Comparison of ENCODE assay signal across 8 cellular contexts in genomic region chr9:133782157-133783130, GRCh38. TPM values are rescaled to one million over a fixed set of nuclear protein-coding genes. Genes with fewer than 3 reads are reported as not detected.
DNase-seq lines count a peak whose midpoint lies in the region; ATAC-seq and TF ChIP-seq lines count a peak whose summit lies in the region.

No MANE protein-coding gene starts in this region.

- no peaks in the 10 kb centered on the region for H3K9me3 Mint-ChIP-seq in activated T-helper 17 cell treated with anti-CD3 and anti-CD28 coated beads, Interleukin-2, amount 50 U/mL, for 72 hours
- no peaks in the 10 kb centered on the region for H3K9me3 Mint-ChIP-seq in osteocyte (ENCODE audit: unreplicated experiment)

- no peaks in the 10 kb centered on the region for H3K79me2 ChIP-seq in HCT116 (ENCODE audit: insufficient read depth, low read length)

- H3K4me2 ChIP-seq in BLaER1 (peak overlapping the region; percentile 44; the same call in 1 of the 2 replicates), HCT116 (ENCODE audit: low read length) (no peak overlapping the region)

- TF ChIP-seq CTCF in HCT116 (IDR thresholded peaks at IDR 0.05 in 2 of 3, conservative IDR thresholded peaks at IDR 0.05 in 1 of 3; ENCODE audit: borderline replicate concordance in 1 of 3, insufficient read depth in 1 of 3, low read depth in 2 of 3, low read length in 2 of 3) (peak; percentile 75 to 88 (median 87); a peak in 5 of 6 replicates), Peyer's patch (IDR thresholded peaks at IDR 0.05) (peak; percentile 66 to 86 (median 77)), foreskin fibroblast (IDR thresholded peaks at IDR 0.05; ENCODE audit: low read depth, low read length) (peak; percentile 84), osteocyte (IDR thresholded peaks at IDR 0.05) (peak; percentile 88), tibial artery (IDR thresholded peaks at IDR 0.05) (peak; percentile 60 to 73)

- no peak overlapping the region for H2AFZ ChIP-seq in HCT116 (ENCODE audit: low read depth, low read length, poor library complexity, severe bottlenecking)

- intact Hi-C loops in HCT116 (cut with micrococcal nuclease) = loop anchor here (1.0 to 2.0 kb wide), 2 partner anchors 212 to 316 kb away; no protein-coding TSS in a partner anchor
- intact Hi-C loops in tibial artery (cut with DNase I; ENCODE audit: low total_unique reads) = no loop called here

- TF ChIP-seq RAD21 in HCT116 (IDR thresholded peaks at IDR 0.05; ENCODE audit: low read depth) = peak; percentile 70

- no peak overlapping the region for H3K27ac Mint-ChIP-seq in activated T-helper 17 cell treated with anti-CD3 and anti-CD28 coated beads, Interleukin-2, amount 50 U/mL, for 72 hours
- no peak overlapping the region for H3K27ac Mint-ChIP-seq in osteocyte (ENCODE audit: unreplicated experiment)

- no peak overlapping the region for H3K4me3 Mint-ChIP-seq in activated T-helper 17 cell treated with anti-CD3 and anti-CD28 coated beads, Interleukin-2, amount 50 U/mL, for 72 hours
- H3K4me3 Mint-ChIP-seq in osteocyte (ENCODE audit: unreplicated experiment) = no peak overlapping the region

- CTCF ChIA-PET in HCT116 (lab: Charles Lee) = interaction anchor here (0.6 to 3.2 kb wide), 10 partner anchors 9 to 317 kb away, joined by 3 to 76 read pairs (median 5); partner anchors contain the start of genes ADAMTSL2, BRD3OS and SARDH

- H3K4me1 ChIP-seq in BLaER1 (peaks cover 76% of the 10 kb centered on the region), HCT116 (ENCODE audit: control insufficient read depth in 1 of 2, insufficient read depth in 2 of 2, low read length in 2 of 2) (no peaks in the 10 kb centered on the region), Peyer's patch (peaks cover 0 to 19% (median 5%) of the 10 kb centered on the region in 4 donors), tibial artery (peaks cover 0 to 4% (median under 1%) of the 10 kb centered on the region in 4 donors)

- no peaks in the 10 kb centered on the region for H3K9me2 ChIP-seq in HCT116 (ENCODE audit: insufficient read depth)

- no peaks in the 10 kb centered on the region for H3K9me3 ChIP-seq in BLaER1
- no peaks in the 10 kb centered on the region for H3K9me3 ChIP-seq in HCT116 (ENCODE audit: control insufficient read depth in 1 of 2, insufficient read depth in 1 of 2, low read depth in 1 of 2, low read length in 2 of 2)
- H3K9me3 ChIP-seq in Peyer's patch = no peaks in the 10 kb centered on the region
- H3K9me3 ChIP-seq in tibial artery = no peaks in the 10 kb centered on the region

- no peaks in the 10 kb centered on the region for H3K27me3 Mint-ChIP-seq in activated T-helper 17 cell treated with anti-CD3 and anti-CD28 coated beads, Interleukin-2, amount 50 U/mL, for 72 hours
- H3K27me3 Mint-ChIP-seq in osteocyte (ENCODE audit: unreplicated experiment) = no peaks in the 10 kb centered on the region

- DNase-seq in HCT116 (ENCODE audit: low read depth, low spot score) (peak; percentile 26), Peyer's patch (peak; percentile 79 to 89 (median 87)), foreskin fibroblast (peak; percentile 45 to 86), osteocyte (ENCODE audit: extremely low spot score, unreplicated experiment) (peak; percentile 92), tibial artery (peak in 1 of 2 donors; percentile 65)

- no peaks in the 10 kb centered on the region for H3K27me3 ChIP-seq in BLaER1
- no peaks in the 10 kb centered on the region for H3K27me3 ChIP-seq in HCT116 (ENCODE audit: insufficient read depth, low read length)
- H3K27me3 ChIP-seq in Peyer's patch = no peaks in the 10 kb centered on the region
- no peaks in the 10 kb centered on the region for H3K27me3 ChIP-seq in tibial artery

- BruUV-seq in HCT116 (replicated peaks; lab: Mats Ljungman, UMichigan) = no TSS peak

- POLR2A ChIA-PET in HCT116 (lab: Charles Lee) = interaction anchor here (1.4 kb wide), 1 partner anchor 211 kb away, joined by 4 read pairs; no protein-coding TSS in a partner anchor

- H3K36me3 ChIP-seq in BLaER1 (peaks cover 59% of the 10 kb centered on the region), HCT116 (ENCODE audit: control insufficient read depth in 1 of 2, insufficient read depth in 2 of 2, low read length in 2 of 2) (peaks cover 0 to 3% of the 10 kb centered on the region in 2 experiments; a peak in 1 of 4 replicates), Peyer's patch (peaks cover 0 to 61% (median 0%) of the 10 kb centered on the region in 3 donors), tibial artery (peaks cover 0 to 38% (median 17%) of the 10 kb centered on the region in 3 donors)

- no peak overlapping the region for H3K27ac ChIP-seq in BLaER1
- no peak overlapping the region for H3K27ac ChIP-seq in HCT116 (ENCODE audit: low read depth, low read length)
- peak overlapping the region in 1 of 4 donors; percentile 21 for H3K27ac ChIP-seq in Peyer's patch
- no peak overlapping the region for H3K27ac ChIP-seq in tibial artery

- ATAC-seq in HCT116 (peak; percentile 81), GM21447 (IDR thresholded peaks at IDR 0.05; ENCODE audit: unreplicated experiment) (no peak)
- ATAC-seq in activated T-helper 17 cell treated with anti-CD3 and anti-CD28 coated beads, Interleukin-2, amount 50 U/mL, for 72 hours (replicated peaks) = peak; percentile 52

- H3K4me3 ChIP-seq in BLaER1 (no peak overlapping the region), HCT116 (replicated peaks in 1 of 2; ENCODE audit: low read depth in 1 of 2, low read length in 2 of 2) (no peak overlapping the region), Peyer's patch (no peak overlapping the region), foreskin fibroblast (ENCODE audit: low read depth in 1 of 2, low read length in 2 of 2) (no peak overlapping the region), tibial artery (no peak overlapping the region)

- no peaks in the 10 kb centered on the region for H3K36me3 Mint-ChIP-seq in activated T-helper 17 cell treated with anti-CD3 and anti-CD28 coated beads, Interleukin-2, amount 50 U/mL, for 72 hours (ENCODE audit: low read depth)
- H3K36me3 Mint-ChIP-seq in osteocyte (ENCODE audit: unreplicated experiment) = peaks cover 5% of the 10 kb centered on the region

- H3K4me1 Mint-ChIP-seq in activated T-helper 17 cell treated with anti-CD3 and anti-CD28 coated beads, Interleukin-2, amount 50 U/mL, for 72 hours = no peaks in the 10 kb centered on the region
- no peaks in the 10 kb centered on the region for H3K4me1 Mint-ChIP-seq in osteocyte (ENCODE audit: unreplicated experiment)

- TF ChIP-seq POLR2A in HCT116 (IDR thresholded peaks at IDR 0.05; ENCODE audit: borderline replicate concordance, extremely low read depth, insufficient read depth, insufficient read length) = no peak
- TF ChIP-seq POLR2A in Peyer's patch (IDR thresholded peaks at IDR 0.05) = no peak

- H4K20me1 ChIP-seq in BLaER1 (peaks cover 9% of the 10 kb centered on the region; the same call in 1 of the 2 replicates), HCT116 (ENCODE audit: insufficient read depth) (no peaks in the 10 kb centered on the region)

- RAD21 ChIA-PET in HCT116 (lab: Charles Lee; ENCODE audit: low non-redundant PET in 1 of 2, low total read pairs in 2 of 2, uncharacterized antibody in 2 of 2, unreplicated experiment in 2 of 2) = interaction anchor here (0.6 to 2.1 kb wide), 5 partner anchors 40 to 243 kb away, joined by 3 to 13 read pairs (median 4); partner anchors contain the start of gene BRD3OS (in 1 of the 2)

- no peak overlapping the region for H3K9ac ChIP-seq in BLaER1
- no peak overlapping the region for H3K9ac ChIP-seq in HCT116 (ENCODE audit: low read length)

TF ChIP-seq in HCT116, 20 proteins besides CTCF, POLR2A, EP300 and RAD21:
- TF ChIP-seq YY1 (IDR thresholded peaks at IDR 0.05; ENCODE audit: extremely low read depth, insufficient replicate concordance, low read depth, low read length) = peak; percentile 42
- TF ChIP-seq CBX3 (IDR thresholded peaks at IDR 0.05; ENCODE audit: low read depth) = no peak
- no peak for TF ChIP-seq ATF3 (IDR thresholded peaks at IDR 0.05)

RNA-seq across cellular contexts. Expression of gene SARDH, which starts 44.3 kb away (rescaled TPM):
- 5.6 TPM for total RNA-seq in HCT116 (2021; ENCODE audit: unreplicated experiment)
- 4.7 and 5.0 TPM in 2 replicates for polyA plus RNA-seq in HCT116 (2012)
- total RNA-seq in Peyer's patch = 1 to 10 TPM in 2 of 4 donors, under 1 TPM in 2; 0.47 to 5.0 (median 0.95) TPM
- total RNA-seq in activated T-helper 17 cell treated with anti-CD3 and anti-CD28 coated beads, Interleukin-2, amount 50 U/mL, for 72 hours = 1 to 10 TPM; 2.7 to 2.8 TPM
- 0.21 and 0.56 TPM in 2 replicates for total RNA-seq in osteocyte
